In genomic region chr10:130189466-130190064, GRCh38 we compare ENCODE assay signal across 14 cellular contexts. TPM values are rescaled to one million over a fixed set of nuclear protein-coding genes. Genes with fewer than 3 reads are reported as not detected.
DNase-seq lines count a peak whose midpoint lies in the region; ATAC-seq, FAIRE-seq and TF ChIP-seq lines count a peak whose summit lies in the region.
"Had no signal": no experiment of that assay in that cellular context is flagged by ENCODE, and none has a peak within 500 bp of the region (broad histone marks: within the 10 kb centered on the region; RNA-seq: fewer than 3 reads in every experiment).

No MANE protein-coding gene starts in this region.

- CTCF ChIA-PET in Calu3 (lab: Charles Lee) (no interaction called here), K562 (lab: Yijun Ruan, JAX; ENCODE audit: low intra/inter-chr PET ratio) (no interaction called here)

- H3K36me3 ChIP-seq in K562 (ENCODE audit: control insufficient read depth, insufficient read depth, low read length) (peaks cover 25% of the 10 kb centered on the region), brain microvascular endothelial cell (replicated peaks) (peaks cover 16% of the 10 kb centered on the region)
- H3K36me3 ChIP-seq: SJSA1 had no signal

- intact Hi-C loops in Calu3 (cut with micrococcal nuclease; ENCODE audit: unreplicated experiment), result no loop called here
- intact Hi-C loops in K562 (cut with micrococcal nuclease), result no loop called here
- intact Hi-C loops in posterior vena cava (cut with DNase I), result loop anchor here (5.0 to 10.0 kb wide), 3 partner anchors 595 to 1598 kb away; no protein-coding TSS in a partner anchor

- no peak for TF ChIP-seq RAD21 in K562 (CRISPR knock-in tag; conservative IDR thresholded peaks at IDR 0.05 in 1 of 2, IDR thresholded peaks at IDR 0.05 in 1 of 2)

- H3K9me1 ChIP-seq in K562 (ENCODE audit: control insufficient read depth, insufficient read depth, low read length), result no peaks in the 10 kb centered on the region

- peaks cover 0 to 22% of the 10 kb centered on the region in 2 experiments; a peak in 2 of 5 replicates for H3K4me1 ChIP-seq in K562 (replicated peaks in 1 of 2; ENCODE audit: control insufficient read depth in 2 of 2, insufficient read depth in 2 of 2, low read length in 2 of 2)

- H3K36me3 Mint-ChIP-seq in Calu3 (ENCODE audit: insufficient read depth, unreplicated experiment), result peaks cover 24% of the 10 kb centered on the region

- ATAC-seq in GM21723 (IDR thresholded peaks at IDR 0.05; ENCODE audit: unreplicated experiment) (peak; percentile 2), K562 (no peak)

- H3K27ac Mint-ChIP-seq in Calu3 (ENCODE audit: unreplicated experiment), result no peak overlapping the region
- H3K27ac Mint-ChIP-seq: IgD-negative memory B cell had no signal

- H3K79me2 ChIP-seq in K562 (ENCODE audit: control insufficient read depth, insufficient read depth, low read length), result no peaks in the 10 kb centered on the region

- H3K9me3 Mint-ChIP-seq in Calu3 (ENCODE audit: low read depth, unreplicated experiment), result no peaks in the 10 kb centered on the region
- H3K9me3 Mint-ChIP-seq: IgD-negative memory B cell; naive thymus-derived CD8-positive, alpha-beta T cell had no signal

- H4K20me1 ChIP-seq in K562 (replicated peaks; ENCODE audit: control insufficient read depth, insufficient read depth, low read length), result no peaks in the 10 kb centered on the region

- H3K27ac ChIP-seq in K562 (ENCODE audit: extremely low read depth, low read depth, low read length) (no peak overlapping the region), brain microvascular endothelial cell (no peak overlapping the region)
- H3K27ac ChIP-seq: SJSA1, spleen had no signal

- no peak overlapping the region for H3K4me2 ChIP-seq in K562 (ENCODE audit: insufficient read depth, low read length)

- BruUV-seq in Calu3 (replicated peaks; lab: Mats Ljungman, UMichigan) (no TSS peak), K562 (replicated peaks; lab: Mats Ljungman, UMichigan) (no TSS peak)

- no peak overlapping the region for H3K9ac ChIP-seq in K562 (ENCODE audit: insufficient read depth in 1 of 2, low read depth in 2 of 2, low read length in 2 of 2)

- H3K27me3 Mint-ChIP-seq in Calu3 (ENCODE audit: unreplicated experiment), result no peaks in the 10 kb centered on the region
- H3K27me3 Mint-ChIP-seq: IgD-negative memory B cell had no signal

- TF ChIP-seq EP300 in K562 (IDR thresholded peaks at IDR 0.05; ENCODE audit: low read length), result no peak

- TF ChIP-seq CTCF in Calu3 (IDR thresholded peaks at IDR 0.05; ENCODE audit: unreplicated experiment), result no peak
- TF ChIP-seq CTCF in K562 (IDR thresholded peaks at IDR 0.05 in 2 of 3, conservative IDR thresholded peaks at IDR 0.05 in 1 of 3; ENCODE audit: insufficient read depth in 2 of 3, low read depth in 1 of 3, low read length in 3 of 3), result no peak
- no peak for TF ChIP-seq CTCF in brain microvascular endothelial cell (IDR thresholded peaks at IDR 0.05; ENCODE audit: low read depth, low read length, missing control alignments)

- DNase-seq in Calu3, result no peak
- DNase-seq in K562 (ENCODE audit: extremely low read depth in 1 of 4, low spot score in 3 of 4), result no peak
- DNase-seq in posterior vena cava (ENCODE audit: low spot score), result peak; percentile 81
- DNase-seq in NCI-H1105 treated with DMSO at 0.1 percent for 48 hours (lab: John Stamatoyannopoulos, UW), result no peak
- no peak for DNase-seq in activated CD4-positive, CD25-positive, alpha-beta regulatory T cell treated with anti-CD3 and anti-CD28 coated beads, Interleukin-2, amount 50 U/mL, for 72 hours
- no peak for DNase-seq in brain microvascular endothelial cell
- DNase-seq in NCI-H2029 (lab: John Stamatoyannopoulos, UW), result no peak
- DNase-seq: NCI-H524 treated with DMSO at 0.1 percent for 48 hours had no signal

- peak overlapping the region; percentile 48 for H3K4me3 Mint-ChIP-seq in Calu3 (ENCODE audit: low read depth, unreplicated experiment)

- POLR2A ChIA-PET in K562 (lab: Yijun Ruan, JAX), result no interaction called here

- H3K4me1 Mint-ChIP-seq in Calu3 (ENCODE audit: low read depth, unreplicated experiment), result no peaks in the 10 kb centered on the region

- FAIRE-seq in K562 (lab: Jason Lieb, UNC), result no peak
- FAIRE-seq: islet of Langerhans had no signal

- no peak overlapping the region for H2AFZ ChIP-seq in K562 (ENCODE audit: low read depth, low read length)

- TF ChIP-seq POLR2A in K562 (conservative IDR thresholded peaks at IDR 0.05), result no peak

- no peaks in the 10 kb centered on the region for H3K9me3 ChIP-seq in K562 (replicated peaks; ENCODE audit: control insufficient read depth, insufficient read depth, low read depth, low read length)
- H3K9me3 ChIP-seq: spleen had no signal

- in situ Hi-C loops in K562 (cut with MboI), result no loop called here
- in situ Hi-C loops in brain microvascular endothelial cell (cut with HindIII; ENCODE audit: low pct_ligation_motif_present, low sequenced_read_pairs), result no loop called here

- H3K4me3 ChIP-seq in K562, result no peak overlapping the region
- no peak overlapping the region for H3K4me3 ChIP-seq in brain microvascular endothelial cell (ENCODE audit: low read depth, low read length)

- H3K27me3 ChIP-seq in K562 (ENCODE audit: control insufficient read depth in 2 of 2, insufficient read depth in 2 of 2, low read length in 2 of 2), result no peaks in the 10 kb centered on the region
- no peaks in the 10 kb centered on the region for H3K27me3 ChIP-seq in brain microvascular endothelial cell (replicated peaks)
- H3K27me3 ChIP-seq: SJSA1 had no signal

- WGBS in K562 (ENCODE audit: insufficient coverage, low coverage, missing lambda C conversion rate), result 100% methylated on average over 3 of the region's 30 CpGs

TF ChIP-seq in K562, 482 proteins besides CTCF, POLR2A, EP300 and RAD21:
- peak; percentile 49 for TF ChIP-seq RBM22 (IDR thresholded peaks at IDR 0.05; ENCODE audit: low read depth, low read length, poor library complexity, severe bottlenecking)
- TF ChIP-seq ETS1 (conservative IDR thresholded peaks at IDR 0.05; ENCODE audit: control insufficient read depth, low read depth, low read length), result no peak
- no peak for TF ChIP-seq AFF1 (IDR thresholded peaks at IDR 0.05; ENCODE audit: low read depth in 1 of 2, partially characterized antibody in 2 of 2)
- TF ChIP-seq BRF1 (IDR thresholded peaks at IDR 0.05; ENCODE audit: borderline replicate concordance, extremely low read depth, insufficient read length), result no peak
- no peak for TF ChIP-seq ZNF134 (CRISPR knock-in tag; conservative IDR thresholded peaks at IDR 0.05)
TF ChIP-seq in K562: peak in this region for 1.

RNA-seq across cellular contexts. Expression of gene GLRX3, which starts 53.4 kb away (rescaled TPM):
- total RNA-seq in Calu3 (2022) (61.4 and 79.8 TPM in 2 replicates), K562 (2014; rRNA removed) (115 and 117 TPM in 2 replicates), K562 (2014; rRNA removed; fragmentation: Illumina TruSeq; extraction: Trizol) (169 and 182 TPM in 2 replicates), K562 (2015; rRNA removed; fragmentation: Illumina TruSeq; extraction: Trizol) (161 and 169 TPM in 2 replicates), K562 (2021) (153 and 156 TPM in 2 replicates), posterior vena cava (10 to 100 TPM; 48.6 to 73.8 TPM)
- 47.9 and 66.5 TPM in 2 replicates for total RNA-seq in K562 (2011; cell fraction: chromatin; rRNA removed; ENCODE audit: low replicate concordance)
- total RNA-seq in K562 (2011; cell fraction: nucleolus; rRNA removed), result 33.4 and 34.5 TPM in 2 replicates
- total RNA-seq in K562 (2011; cell fraction: nucleoplasm; rRNA removed), result 54.7 and 98.4 TPM in 2 replicates
- polyA plus RNA-seq in K562 (2011; rRNA removed) (144 and 190 TPM in 2 replicates), K562 (2014; fragmentation: Illumina TruSeq; extraction: Trizol) (177 and 186 TPM in 2 replicates), K562 (2014; fragmentation: Nextera tagmentation; extraction: Ambion mirVana) (100 to 1,000 TPM; 150 to 176 TPM), K562 (2014; rRNA removed) (172 and 184 TPM in 2 replicates)
- polyA plus RNA-seq in K562 (2011; cell fraction: cytosol; rRNA removed), result 66.3 and 78.7 TPM in 2 replicates
- polyA plus RNA-seq in K562 (2011; cell fraction: nucleus; rRNA removed), result 38.4 and 45.1 TPM in 2 replicates
- polyA plus RNA-seq in K562 (2012), result 118 and 164 TPM in 2 replicates
- 65.7 and 75.1 TPM in 2 replicates for polyA minus RNA-seq in K562 (2011; rRNA and poly(A)+ RNA removed)
- 30.9 and 39.2 TPM in 2 replicates for polyA minus RNA-seq in K562 (2011; cell fraction: cytosol; rRNA and poly(A)+ RNA removed)
- polyA minus RNA-seq in K562 (2011; cell fraction: nucleus; rRNA and poly(A)+ RNA removed), result 16.4 and 21.9 TPM in 2 replicates

Comparison
In these comparisons a context has a peak if more than half of its experiments do, and no peak if none do; other contexts are left out.
1. intact Hi-C loops: an anchor here in posterior vena cava (5.0 to 10.0 kb wide); none called in Calu3 and K562.